8 cellular contexts compared by ENCODE assay signal in genomic region chr7:44043902-44044301, GRCh38.
DNase-seq lines count a peak whose midpoint lies in the region; ATAC-seq and TF ChIP-seq lines count a peak whose summit lies in the region.

No MANE protein-coding gene starts in this region.

- ATAC-seq in HG03354 (IDR thresholded peaks at IDR 0.05; ENCODE audit: poor library complexity, severe bottlenecking, unreplicated experiment) = no peak

- H3K4me3 ChIP-seq in GM12865 (ENCODE audit: low read depth, low read length) (peak overlapping the region; percentile 81), SK-N-MC (peak overlapping the region; percentile 81), fibroblast of pulmonary artery (replicated peaks; ENCODE audit: low read depth, low read length) (peak overlapping the region; percentile 92), retinal pigment epithelial cell (ENCODE audit: low read length) (peak overlapping the region; percentile 87)

- no peak for DNase-seq in GM12865 (ENCODE audit: low read depth)
- no peak for DNase-seq in SK-N-MC (ENCODE audit: low read depth, low spot score)
- no peak for DNase-seq in fibroblast of pulmonary artery (ENCODE audit: low read depth)
- DNase-seq in retinal pigment epithelial cell (ENCODE audit: low read depth) = no peak
- DNase-seq in retina = no peak
- DNase-seq in NK-92 treated with Interleukin-12 subunit alpha and Interleukin-12 subunit beta, amount 100 ng/mL, for 24 hours (lab: John Stamatoyannopoulos, UW) = no peak
- no peak for DNase-seq in NCI-H2196 (lab: John Stamatoyannopoulos, UW; ENCODE audit: unreplicated experiment)

- peaks cover 10% of the 10 kb centered on the region; the same call in 1 of the 2 replicates for H3K36me3 ChIP-seq in SK-N-MC (ENCODE audit: insufficient read depth, low read length)

- H3K9ac ChIP-seq in SK-N-MC (ENCODE audit: insufficient read length) = peak overlapping the region; percentile 83

- H3K9me3 ChIP-seq in SK-N-MC (ENCODE audit: low read depth, low read length) = no peaks in the 10 kb centered on the region

- TF ChIP-seq CTCF in GM12865 (IDR thresholded peaks at IDR 0.05; ENCODE audit: insufficient read depth, low read depth, low read length, missing control alignments) = no peak
- no peak for TF ChIP-seq CTCF in fibroblast of pulmonary artery (IDR thresholded peaks at IDR 0.05; ENCODE audit: low read length, missing control alignments)
- no peak for TF ChIP-seq CTCF in retinal pigment epithelial cell (conservative IDR thresholded peaks at IDR 0.05; ENCODE audit: low read depth, low read length)

- H3K27ac ChIP-seq in SK-N-MC = no peak overlapping the region
